ENCODE assay signal across 33 cellular contexts in genomic region chr6:157496534-157497095, GRCh38.
"Had no signal": no experiment of that assay in that cellular context is flagged by ENCODE, and none has a peak within 500 bp of the region (broad histone marks: within the 10 kb centered on the region; RNA-seq: fewer than 3 reads in every experiment).

No MANE protein-coding gene starts in this region.

- H3K36me3 Mint-ChIP-seq: brain had no signal

- H3K27ac ChIP-seq: ascending aorta, breast epithelium, cardiac muscle cell, coronary artery, dorsolateral prefrontal cortex, WERI-Rb-1 had no signal

- H3K4me3 Mint-ChIP-seq: activated B cell treated with CpG ODN at 0.5 μM for 24 hours; activated CD8-positive, alpha-beta T cell treated with anti-CD3 and anti-CD28 coated beads for 36 hours; activated naive CD4-positive, alpha-beta T cell treated with anti-CD3 and anti-CD28 coated beads, Interleukin-2, amount 10 ng/mL, durations not matched to agents 7 days and 5 days; activated naive CD8-positive, alpha-beta T cell treated with anti-CD3 and anti-CD28 coated beads, Interleukin-2, amount 10 ng/mL, durations not matched to agents 7 days and 5 days; activated T-cell treated with anti-CD3 and anti-CD28 coated beads, Interleukin-2, amount 50 U/mL, for 24 hours; activated T-cell treated with anti-CD3 and anti-CD28 coated beads, Interleukin-2, amount 50 U/mL, for 72 hours; brain; effector memory CD8-positive, alpha-beta T cell; T-helper 17 cell; T-helper 2 cell treated with Interferon-gamma antibody and Interleukin-4, amounts not matched to agents 5 μg/mL and 100 μg/mL, for 36 hours had no signal

- ATAC-seq: activated CD4-positive, CD25-positive, alpha-beta regulatory T cell treated with anti-CD3 and anti-CD28 coated beads, Interleukin-2, amount 50 U/mL, for 24 hours; activated CD8-positive, alpha-beta T cell treated with anti-CD3 and anti-CD28 coated beads for 36 hours; effector memory CD8-positive, alpha-beta T cell; esophagus mucosa; T-helper 17 cell had no signal

- H3K9me3 ChIP-seq: breast epithelium had no signal

- H3K27ac Mint-ChIP-seq: activated B cell treated with CpG ODN at 0.5 μM for 24 hours; activated CD8-positive, alpha-beta T cell treated with anti-CD3 and anti-CD28 coated beads for 36 hours; activated naive CD4-positive, alpha-beta T cell treated with anti-CD3 and anti-CD28 coated beads, Interleukin-2, amount 10 ng/mL, durations not matched to agents 7 days and 5 days; activated naive CD4-positive, alpha-beta T cell treated with anti-CD3 and anti-CD28 coated beads, Interleukin-2, amount 50 U/mL, for 72 hours; activated naive CD8-positive, alpha-beta T cell treated with anti-CD3 and anti-CD28 coated beads, Interleukin-2, amount 10 ng/mL, durations not matched to agents 7 days and 5 days; activated T-cell treated with anti-CD3 and anti-CD28 coated beads, Interleukin-2, amount 50 U/mL, for 24 hours; activated T-cell treated with anti-CD3 and anti-CD28 coated beads, Interleukin-2, amount 50 U/mL, for 72 hours; brain; effector memory CD8-positive, alpha-beta T cell; T-helper 17 cell; T-helper 2 cell treated with Interferon-gamma antibody and Interleukin-4, amounts not matched to agents 5 μg/mL and 100 μg/mL, for 36 hours had no signal

- H3K27me3 ChIP-seq: ascending aorta, breast epithelium, cardiac muscle cell, dorsolateral prefrontal cortex had no signal

- H3K4me3 ChIP-seq: ascending aorta, breast epithelium, cardiac muscle cell, coronary artery, dorsolateral prefrontal cortex had no signal

- H3K36me3 ChIP-seq: ascending aorta, breast epithelium, cardiac muscle cell, WERI-Rb-1 had no signal

- H3K27me3 Mint-ChIP-seq: activated B cell treated with CpG ODN at 0.5 μM for 24 hours; activated CD8-positive, alpha-beta T cell treated with anti-CD3 and anti-CD28 coated beads for 36 hours; activated T-cell treated with anti-CD3 and anti-CD28 coated beads, Interleukin-2, amount 50 U/mL, for 24 hours; brain; effector memory CD8-positive, alpha-beta T cell; T-helper 17 cell had no signal

- H3K4me1 ChIP-seq: ascending aorta, breast epithelium had no signal

- DNase-seq: activated B cell treated with CpG ODN at 0.5 μM for 24 hours; activated CD4-positive, alpha-beta T cell treated with anti-CD3 and anti-CD28 coated beads for 48 hours; activated CD4-positive, alpha-beta T cell treated with anti-CD3 and anti-CD28 coated beads, Interleukin-2, amount 50 U/mL, for 1 hour; activated CD4-positive, alpha-beta T cell treated with anti-CD3 and anti-CD28 coated beads, Interleukin-2, amount 50 U/mL, for 48 hours; activated CD8-positive, alpha-beta memory T cell treated with anti-CD3 and anti-CD28 coated beads for 24 hours; activated CD8-positive, alpha-beta T cell treated with anti-CD3 and anti-CD28 coated beads for 36 hours; activated gamma-delta T cell; activated naive CD4-positive, alpha-beta T cell; activated naive CD4-positive, alpha-beta T cell treated with anti-CD3 and anti-CD28 coated beads, Interleukin-2, amount 10 ng/mL, durations not matched to agents 7 days and 5 days; activated naive CD8-positive, alpha-beta T cell treated with anti-CD3 and anti-CD28 coated beads, Interleukin-2, amount 10 ng/mL, durations not matched to agents 7 days and 5 days; activated T-cell treated with anti-CD3 and anti-CD28 coated beads for 4 hours; activated T-cell treated with anti-CD3 and anti-CD28 coated beads, Interleukin-2, amount 50 U/mL, for 24 hours; activated T-cell treated with anti-CD3 and anti-CD28 coated beads, Interleukin-2, amount 50 U/mL, for 72 hours; central memory CD4-positive, alpha-beta T cell; cerebellar nuclear complex; dorsolateral prefrontal cortex; effector memory CD8-positive, alpha-beta T cell; foreskin fibroblast; head of caudate nucleus; T-helper 1 cell; T-helper 17 cell; T1000; WERI-Rb-1 had no signal

- FAIRE-seq: frontal cortex had no signal
